In the genomic region with DNA sequence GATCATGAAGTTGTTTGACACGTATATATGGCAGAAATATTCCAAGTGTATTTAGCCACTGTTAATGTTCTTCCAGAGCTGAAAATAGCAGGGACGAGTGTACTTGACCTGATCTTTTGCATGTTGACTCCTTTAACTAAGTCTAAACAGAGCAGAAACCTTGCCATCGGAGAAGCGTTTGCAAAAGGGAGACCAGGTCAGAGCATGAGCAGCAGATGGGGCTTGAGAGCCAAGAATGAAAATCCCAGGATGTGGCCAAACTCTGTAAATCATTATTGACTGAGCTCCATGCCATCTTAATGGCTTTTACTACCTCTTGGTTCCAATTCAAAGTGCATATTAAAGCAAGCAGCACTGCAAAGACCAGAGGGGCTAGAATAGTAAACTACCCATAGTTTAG, we compare ENCODE assay signal across 11 cellular contexts. TPM values are rescaled to one million over a fixed set of nuclear protein-coding genes. Genes with fewer than 3 reads are reported as not detected.
DNase-seq lines count a peak whose midpoint lies in the region; ATAC-seq and TF ChIP-seq lines count a peak whose summit lies in the region.
"Had no signal": no experiment of that assay in that cellular context is flagged by ENCODE, and none has a peak within 500 bp of the region (broad histone marks: within the 10 kb centered on the region; RNA-seq: fewer than 3 reads in every experiment).

No MANE protein-coding gene starts in this region.

- ATAC-seq in IMR-90 (ENCODE audit: low read depth) = peak; percentile 70
- ATAC-seq in HG03175 (IDR thresholded peaks at IDR 0.05; ENCODE audit: unreplicated experiment) = no peak
- no peak for ATAC-seq in HG03280 (IDR thresholded peaks at IDR 0.05; ENCODE audit: unreplicated experiment)
- ATAC-seq in GM18498 (IDR thresholded peaks at IDR 0.05; ENCODE audit: unreplicated experiment) = no peak

- H4K8ac ChIP-seq in IMR-90 (ENCODE audit: low read depth in 2 of 2, low read length in 2 of 2) = no peak overlapping the region

- no peak overlapping the region for H2BK5ac ChIP-seq in IMR-90 (ENCODE audit: low read depth, low read length, poor library complexity, severe bottlenecking)

- peak overlapping the region; percentile 10; the same call in 1 of the 3 replicates for H2BK15ac ChIP-seq in IMR-90 (ENCODE audit: low read depth, low read length)

- H3K23ac ChIP-seq in IMR-90 (ENCODE audit: low read depth, low read length) = no peak overlapping the region

- BruUV-seq in IMR-90 (replicated peaks; lab: Mats Ljungman, UMichigan) = no TSS peak

- in situ Hi-C loops in IMR-90 (cut with MboI; ENCODE audit: low sequenced_read_pairs) (no loop called here), astrocyte of the cerebellum (cut with HindIII; ENCODE audit: low sequenced_read_pairs) (no loop called here)

- no peaks in the 10 kb centered on the region for H3K79me1 ChIP-seq in IMR-90 (ENCODE audit: low read depth in 1 of 2, low read length in 2 of 2)

- peaks cover 3% of the 10 kb centered on the region; the same call in 1 of the 2 replicates for H3K4me1 ChIP-seq in IMR-90 (ENCODE audit: control insufficient read depth, insufficient read depth, low read length)

- no peaks in the 10 kb centered on the region for H4K20me1 ChIP-seq in IMR-90 (ENCODE audit: insufficient read depth, low read length)

- H2AK9ac ChIP-seq in IMR-90 (replicated peaks; ENCODE audit: low read depth, low read length, poor library complexity) = no peak overlapping the region

- H3K14ac ChIP-seq in IMR-90 (replicated peaks; ENCODE audit: low read depth, low read length) = no peak overlapping the region

- H4K91ac ChIP-seq in IMR-90 (ENCODE audit: insufficient read depth, low read depth, low read length) = peak overlapping the region; percentile 57; the same call in 1 of the 2 replicates

- POLR2A ChIA-PET in BJ (lab: Charles Lee) = no interaction called here
- POLR2A ChIA-PET in IMR-90 (lab: Charles Lee; ENCODE audit: unreplicated experiment) = interaction anchor here (0.6 kb wide), 1 partner anchor 1901 kb away, joined by 7 read pairs; no protein-coding TSS in a partner anchor

- H3K9me3 Mint-ChIP-seq in activated naive CD4-positive, alpha-beta T cell treated with anti-CD3 and anti-CD28 coated beads for 36 hours = no peaks in the 10 kb centered on the region
- H3K9me3 Mint-ChIP-seq: T-helper 2 cell treated with Interferon-gamma antibody and Interleukin-4, amounts not matched to agents 5 μg/mL and 100 μg/mL, for 36 hours had no signal

- no peak overlapping the region for H2AFZ ChIP-seq in IMR-90 (replicated peaks; ENCODE audit: low read length, poor library complexity)

- 0 out of 2 replicates have a peak overlapping the region, but pooled peaks have one; percentile 3 for H3K18ac ChIP-seq in IMR-90 (ENCODE audit: low read depth, low read length)

- no peak overlapping the region for H3K56ac ChIP-seq in IMR-90 (ENCODE audit: extremely low read depth, insufficient read depth, low read length)

- no peak overlapping the region for H3K27ac Mint-ChIP-seq in activated naive CD4-positive, alpha-beta T cell treated with anti-CD3 and anti-CD28 coated beads for 36 hours
- H3K27ac Mint-ChIP-seq: T-helper 2 cell treated with Interferon-gamma antibody and Interleukin-4, amounts not matched to agents 5 μg/mL and 100 μg/mL, for 36 hours had no signal

- CTCF ChIA-PET in BJ (lab: Yijun Ruan, JAX) (interaction anchor here (0.6 to 2.9 kb wide), 6 partner anchors 11 to 990 kb away, joined by 3 to 18 read pairs (median 4); no protein-coding TSS in a partner anchor), IMR-90 (lab: Yijun Ruan, JAX) (interaction anchor here (0.9 to 1.2 kb wide), 2 partner anchors 13 to 22 kb away, joined by 3 read pairs; no protein-coding TSS in a partner anchor)
- CTCF ChIA-PET in activated naive CD4-positive, alpha-beta T cell treated with anti-CD3 and anti-CD28 coated beads for 36 hours (lab: Charles Lee) = interaction anchor here (0.5 to 0.7 kb wide), 3 partner anchors 19 to 360 kb away, joined by 4 read pairs; no protein-coding TSS in a partner anchor

- peak; percentile 59 for TF ChIP-seq RAD21 in IMR-90 (IDR thresholded peaks at IDR 0.05; ENCODE audit: low read length)

- H3K36me3 Mint-ChIP-seq in activated naive CD4-positive, alpha-beta T cell treated with anti-CD3 and anti-CD28 coated beads for 36 hours (ENCODE audit: low read depth) = no peaks in the 10 kb centered on the region

- no peaks in the 10 kb centered on the region for H3K36me3 ChIP-seq in BJ (ENCODE audit: control insufficient read depth, insufficient read depth, low read length)
- H3K36me3 ChIP-seq in IMR-90 (ENCODE audit: control insufficient read depth, insufficient read depth, low read length) = no peaks in the 10 kb centered on the region
- H3K36me3 ChIP-seq: suprapubic skin had no signal

- H2AK5ac ChIP-seq in IMR-90 (ENCODE audit: low read depth, low read length) = no peak overlapping the region

- dilution Hi-C loops in IMR-90 (cut with HindIII; ENCODE audit: low sequenced_read_pairs, unreplicated experiment) = no loop called here

- H3K27me3 Mint-ChIP-seq in activated naive CD4-positive, alpha-beta T cell treated with anti-CD3 and anti-CD28 coated beads for 36 hours (ENCODE audit: low read depth) = no peaks in the 10 kb centered on the region

- DNase-seq in BJ (ENCODE audit: low read depth) (no peak), IMR-90 (peak; percentile 51), astrocyte of the cerebellum (ENCODE audit: low read depth) (no peak), lung microvascular endothelial cell (ENCODE audit: low read depth in 2 of 2) (peak; percentile 23 to 54)
- DNase-seq in activated naive CD4-positive, alpha-beta T cell treated with anti-CD3 and anti-CD28 coated beads for 36 hours = no peak
- DNase-seq: occipital lobe had no signal

- peaks cover 1% of the 10 kb centered on the region; the same call in 1 of the 2 replicates for H3K9me1 ChIP-seq in IMR-90 (ENCODE audit: insufficient read depth, low read length)

- no peak overlapping the region for H3K27ac ChIP-seq in IMR-90 (ENCODE audit: insufficient read depth, low read length)
- H3K27ac ChIP-seq: suprapubic skin had no signal

- 0 out of 2 replicates have a peak overlapping the region, but pooled peaks have one; percentile 4 for H2BK120ac ChIP-seq in IMR-90 (ENCODE audit: low read depth, low read length)

- 7% methylated on average over 3 of the region's 4 CpGs; no CpG with 5 or more reads in 1 of the 2 experiments for WGBS in IMR-90 (ENCODE audit: extremely low coverage in 2 of 2, insufficient read length in 1 of 2), 2 experiments

- peaks cover 3% of the 10 kb centered on the region for H3K4me1 Mint-ChIP-seq in activated naive CD4-positive, alpha-beta T cell treated with anti-CD3 and anti-CD28 coated beads for 36 hours (ENCODE audit: low read depth)

- TF ChIP-seq CTCF in BJ (IDR thresholded peaks at IDR 0.05; ENCODE audit: insufficient read depth, low read depth, low read length) (peak; percentile 48), IMR-90 (conservative IDR thresholded peaks at IDR 0.05; ENCODE audit: low read depth, low read length) (peak; percentile 49), astrocyte of the cerebellum (IDR thresholded peaks at IDR 0.05; ENCODE audit: low read depth, low read length, missing control alignments) (peak; percentile 56)

- no peak overlapping the region for H3K4me3 Mint-ChIP-seq in activated naive CD4-positive, alpha-beta T cell treated with anti-CD3 and anti-CD28 coated beads for 36 hours
- H3K4me3 Mint-ChIP-seq: T-helper 2 cell treated with Interferon-gamma antibody and Interleukin-4, amounts not matched to agents 5 μg/mL and 100 μg/mL, for 36 hours had no signal

- intact Hi-C loops in IMR-90 (cut with micrococcal nuclease) = loop anchor here (2.0 to 10.0 kb wide), 4 partner anchors 172 to 1038 kb away; no protein-coding TSS in a partner anchor
- intact Hi-C loops in activated naive CD4-positive, alpha-beta T cell treated with anti-CD3 and anti-CD28 coated beads for 36 hours (cut with micrococcal nuclease) = no loop called here

- H2BK20ac ChIP-seq in IMR-90 (ENCODE audit: low read depth, low read length) = 0 out of 2 replicates have a peak overlapping the region, but pooled peaks have one; percentile 16

- TF ChIP-seq POLR2A in IMR-90 (IDR thresholded peaks at IDR 0.05; ENCODE audit: low read depth, low read length) = no peak

- H3K27me3 ChIP-seq in BJ (ENCODE audit: control insufficient read depth, insufficient read depth, low read length) (peaks cover 3% of the 10 kb centered on the region), IMR-90 (ENCODE audit: control insufficient read depth, insufficient read depth, low read length) (peaks cover 2% of the 10 kb centered on the region)
- H3K27me3 ChIP-seq: suprapubic skin had no signal

- no peaks in the 10 kb centered on the region for H3K9me3 ChIP-seq in IMR-90 (ENCODE audit: control insufficient read depth, insufficient read depth, low read length)
- H3K9me3 ChIP-seq: suprapubic skin had no signal

- peak overlapping the region; percentile 6; the same call in 1 of the 2 replicates for H3K4me2 ChIP-seq in IMR-90 (ENCODE audit: low read depth, low read length)

- H3K4ac ChIP-seq in IMR-90 (ENCODE audit: low read depth, low read length) = no peak overlapping the region

- no peak overlapping the region for H3K4me3 ChIP-seq in BJ (ENCODE audit: low read depth, low read length)
- H3K4me3 ChIP-seq in IMR-90 (ENCODE audit: insufficient read depth, low read depth, low read length) = no peak overlapping the region
- H3K4me3 ChIP-seq in astrocyte of the cerebellum (ENCODE audit: low read depth, low read length) = no peak overlapping the region
- H3K4me3 ChIP-seq: suprapubic skin had no signal

- H3K9ac ChIP-seq in IMR-90 (ENCODE audit: low read depth, low read length) = no peak overlapping the region

- H4K5ac ChIP-seq in IMR-90 (ENCODE audit: low read depth, low read length) = no peak overlapping the region

TF ChIP-seq in IMR-90, 13 proteins besides CTCF, POLR2A, EP300 and RAD21:
- peak; percentile 32; the same call in 1 of the 2 replicates for TF ChIP-seq SMC3 (IDR thresholded peaks at IDR 0.05; ENCODE audit: low read depth, low read length)
- no peak for TF ChIP-seq MXI1 (IDR thresholded peaks at IDR 0.05; ENCODE audit: borderline replicate concordance, low read depth, low read length)

RNA-seq across cellular contexts. Expression of a gene that starts 55.5 kb away (rescaled TPM):
- polyA plus RNA-seq in BJ (2011; rRNA removed) (not detected in 2 replicates), IMR-90 (2012; rRNA removed) (not detected in 2 replicates)
- not detected in 2 replicates for polyA minus RNA-seq in BJ (2011; rRNA and poly(A)+ RNA removed)
- total RNA-seq in IMR-90 (2012; rRNA removed) (not detected in 2 replicates), lung microvascular endothelial cell (not detected in 2 replicates)
- polyA plus RNA-seq in IMR-90 (2012; cell fraction: cytosol; rRNA removed) = not detected in 2 replicates
- polyA plus RNA-seq in IMR-90 (2012; cell fraction: nucleus; rRNA removed; ENCODE audit: low replicate concordance) = not detected in 2 replicates
- total RNA-seq in activated naive CD4-positive, alpha-beta T cell treated with anti-CD3 and anti-CD28 coated beads for 36 hours = not detected
- total RNA-seq: suprapubic skin had no signal

Comparison
In these comparisons a context has a peak if more than half of its experiments do, and no peak if none do; other contexts are left out.
1. DNase-seq: peak in IMR-90 (single experiment) and lung microvascular endothelial cell (2 of 2); none in BJ (single experiment), astrocyte of the cerebellum (single experiment) and activated naive CD4-positive, alpha-beta T cell treated with anti-CD3 and anti-CD28 coated beads for 36 hours (single experiment).
2. Peak in every context shown above with its lines, with median percentiles within 50 percentile points of each other: CTCF ChIP-seq.